In genomic region chr9:128995791-128996190, GRCh38 we compare ENCODE assay signal across 16 cellular contexts. TPM values are rescaled to one million over a fixed set of nuclear protein-coding genes. Genes with fewer than 3 reads are reported as not detected.
A peak's percentile ranks its signal among the peaks of the same experiment; 100 is the strongest.
DNase-seq lines count a peak whose midpoint lies in the region; ATAC-seq and TF ChIP-seq lines count a peak whose summit lies in the region.
"Had no signal": no experiment of that assay in that cellular context is flagged by ENCODE, and none has a peak within 500 bp of the region (broad histone marks: within the 10 kb centered on the region; RNA-seq: fewer than 3 reads in every experiment).

No MANE protein-coding gene starts in this region.

- TF ChIP-seq POLR2A in right lobe of liver (IDR thresholded peaks at IDR 0.05), result no peak

- peak in 2 of 3 experiments; percentile 3 to 62 for DNase-seq in NCI-H1417 (lab: John Stamatoyannopoulos, UW)
- no peak for DNase-seq in NCI-H1417 treated with DMSO at 0.1 percent for 48 hours (lab: John Stamatoyannopoulos, UW)
- DNase-seq in DND-41, result no peak
- peak; percentile 49 for DNase-seq in putamen (ENCODE audit: low spot score)
- no peak for DNase-seq in stimulated activated CD4-positive, alpha-beta T cell treated with anti-CD3 and anti-CD28 coated beads, Interleukin-2, amount 100 ng/mL, for 24 hours
- DNase-seq in right lobe of liver, result no peak
- DNase-seq: 8988T; activated CD4-positive, alpha-beta T cell treated with anti-CD3 and anti-CD28 coated beads, Interleukin-2, amount 50 U/mL, for 48 hours; activated naive CD4-positive, alpha-beta T cell treated with anti-CD3 and anti-CD28 coated beads, Interleukin-2, amount 50 U/mL, for 16 hours; cortex of kidney; immature natural killer cell; lower lobe of right lung; NCI-H2227 treated with DMSO at 0.1 percent for 48 hours had no signal

- intact Hi-C loops in right lobe of liver (cut with DNase I), result no loop called here

- H3K27me3 ChIP-seq in DND-41 (ENCODE audit: insufficient read depth, low read length, poor library complexity) (no peaks in the 10 kb centered on the region), right lobe of liver (no peaks in the 10 kb centered on the region)
- H3K27me3 ChIP-seq: suprapubic skin had no signal

- H3K36me3 ChIP-seq in DND-41 (ENCODE audit: insufficient read depth, low read length) (peaks cover 86% of the 10 kb centered on the region), right lobe of liver (peaks cover 0 to 79% (median 41%) of the 10 kb centered on the region in 4 donors)

- H3K4me1 ChIP-seq in DND-41 (ENCODE audit: insufficient read depth, low read length), result no peaks in the 10 kb centered on the region
- no peaks in the 10 kb centered on the region for H3K4me1 ChIP-seq in right lobe of liver
- H3K4me1 ChIP-seq: lower lobe of right lung had no signal

- ATAC-seq in DND-41 (ENCODE audit: insufficient read depth, low read depth) (peak; percentile 44; the same call in 2 of the 3 replicates), HG02938 (IDR thresholded peaks at IDR 0.05; ENCODE audit: unreplicated experiment) (no peak), right lobe of liver (no peak)
- ATAC-seq: lower lobe of right lung had no signal

- H3K27ac ChIP-seq in DND-41 (ENCODE audit: low read length) (no peak overlapping the region), cingulate gyrus (ENCODE audit: low read depth, low read length) (peak overlapping the region; percentile 80), right lobe of liver (no peak overlapping the region)
- H3K27ac ChIP-seq: lower lobe of right lung, suprapubic skin had no signal

- peaks cover 3% of the 10 kb centered on the region; the same call in 1 of the 2 replicates for H4K20me1 ChIP-seq in DND-41 (ENCODE audit: insufficient read depth, low read length)

- 84% methylated on average over 3 of the region's 5 CpGs for WGBS in right lobe of liver (ENCODE audit: insufficient coverage, low coverage, low lambda C conversion rate, missing lambda C conversion rate)

- H3K4me2 ChIP-seq in DND-41 (ENCODE audit: insufficient read depth, low read length), result no peak overlapping the region

- H3K9me3 ChIP-seq in DND-41 (ENCODE audit: insufficient read depth, low read length, severe bottlenecking) (no peaks in the 10 kb centered on the region), right lobe of liver (no peaks in the 10 kb centered on the region)
- H3K9me3 ChIP-seq: lower lobe of right lung, suprapubic skin had no signal

- TF ChIP-seq CTCF in DND-41 (IDR thresholded peaks at IDR 0.05; ENCODE audit: borderline replicate concordance, extremely low read depth, low read length, poor library complexity, severe bottlenecking), result no peak
- no peak for TF ChIP-seq CTCF in right lobe of liver (IDR thresholded peaks at IDR 0.05)

- H3K4me3 ChIP-seq in DND-41 (ENCODE audit: low read depth in 1 of 2, low read length in 2 of 2), result no peak overlapping the region
- H3K4me3 ChIP-seq in right lobe of liver, result no peak overlapping the region
- H3K4me3 ChIP-seq: lower lobe of right lung, suprapubic skin had no signal

- H3K9ac ChIP-seq in DND-41 (ENCODE audit: low read depth, low read length), result no peak overlapping the region

- no peaks in the 10 kb centered on the region for H3K79me2 ChIP-seq in DND-41 (ENCODE audit: insufficient read depth, low read length)

- no peak overlapping the region for H2AFZ ChIP-seq in DND-41 (ENCODE audit: low read depth, low read length)

RNA-seq across cellular contexts. Expression of gene SH3GLB2, which starts 32.3 kb away (rescaled TPM):
- 10 to 100 TPM; 23.7 to 28.3 (median 24.7) TPM for total RNA-seq in right lobe of liver

RNA-seq across cellular contexts. Expression of gene MIGA2, which starts 40.6 kb away (rescaled TPM):
- total RNA-seq in right lobe of liver, result 10 to 100 TPM in 4 of 6 experiments, 1 to 10 TPM in 2; 9.1 to 16.4 (median 10.8) TPM

RNA-seq across cellular contexts. Expression of gene NUP188, which starts 48.3 kb away (rescaled TPM):
- total RNA-seq in right lobe of liver, result 10 to 100 TPM; 10.5 to 18.7 (median 15.6) TPM

RNA-seq across cellular contexts. Expression of gene DOLK, which starts 48.4 kb away (rescaled TPM):
- total RNA-seq in right lobe of liver, result 10 to 100 TPM in 2 of 6 experiments, 1 to 10 TPM in 4; 6.6 to 17.3 (median 8.4) TPM

Comparison
In these comparisons a context has a peak if more than half of its experiments do, and no peak if none do; other contexts are left out.
1. DNase-seq: peak in NCI-H1417 (2 of 3) and putamen (single experiment); none in NCI-H1417 treated with DMSO at 0.1 percent for 48 hours (single experiment), DND-41 (single experiment), stimulated activated CD4-positive, alpha-beta T cell treated with anti-CD3 and anti-CD28 coated beads, Interleukin-2, amount 100 ng/mL, for 24 hours (0 of 2) and right lobe of liver (0 of 3).